Comparison of ENCODE assay signal across 31 cellular contexts in the genomic region with DNA sequence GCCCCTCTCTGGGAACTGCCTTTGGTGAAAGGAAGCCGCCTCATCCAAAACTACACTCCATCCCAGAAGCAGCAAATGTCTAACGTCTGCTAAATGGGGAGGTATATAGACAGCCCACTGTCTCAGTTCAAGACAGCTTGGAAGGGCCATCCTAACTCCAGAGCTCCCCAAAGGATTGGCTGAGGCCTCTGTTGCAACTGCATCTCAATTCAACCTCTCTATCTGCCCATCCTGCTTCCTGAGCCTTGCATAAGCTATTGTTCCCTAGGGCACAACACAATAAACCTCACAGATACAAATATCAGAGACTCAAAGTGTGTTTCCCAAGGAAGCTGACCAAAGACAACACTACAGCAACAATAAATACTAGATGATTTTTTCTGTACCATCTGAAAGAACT.
"Had no signal": no experiment of that assay in that cellular context is flagged by ENCODE, and none has a peak within 500 bp of the region (broad histone marks: within the 10 kb centered on the region; RNA-seq: fewer than 3 reads in every experiment).

No MANE protein-coding gene starts in this region.

- H3K27me3 Mint-ChIP-seq: dendritic cell treated with granulocyte-macrophage colony-stimulating factor and Interleukin-4, amounts not matched to agents 40 ng/mL and 50 ng/mL, for 4 days; progenitor cell of endocrine pancreas; stimulated activated naive CD8-positive, alpha-beta T cell treated with anti-CD3 and anti-CD28 coated beads, Interleukin-15, amount 100 ng/mL, for 72 hours had no signal

- H3K4me3 ChIP-seq: colonic mucosa, esophagus muscularis mucosa, gastrocnemius medialis, heart left ventricle, hepatocyte, left lung, mucosa of descending colon, right lobe of liver, smooth muscle cell, suprapubic skin, transverse colon, upper lobe of right lung, uterus had no signal

- H3K36me3 ChIP-seq: colonic mucosa, esophagus muscularis mucosa, gastrocnemius medialis, heart left ventricle, left lung, neutrophil, right lobe of liver, suprapubic skin, transverse colon, upper lobe of right lung, uterus had no signal

- H3K9me3 ChIP-seq: colonic mucosa, esophagus muscularis mucosa, gastrocnemius medialis, heart left ventricle, left lung, mucosa of descending colon, neutrophil, right lobe of liver, suprapubic skin, transverse colon, upper lobe of right lung, uterus had no signal

- DNase-seq: colonic mucosa; effector CD8-positive, alpha-beta T cell; endodermal cell; gastrocnemius medialis; heart left ventricle; left cardiac atrium; left lung; mesenchymal stem cell; mucosa of descending colon; naive B cell; right lobe of liver; stimulated activated CD4-positive, alpha-beta T cell treated with anti-CD3 and anti-CD28 coated beads, Interleukin-12 subunit alpha, Interleukin-12 subunit beta, amount 100 ng/mL, for 4 hours; stimulated activated CD4-positive, alpha-beta T cell treated with anti-CD3 and anti-CD28 coated beads, Interleukin-1b, Interleukin-23, amount 100 ng/mL, for 48 hours; stimulated activated CD4-positive, alpha-beta T cell treated with anti-CD3 and anti-CD28 coated beads, Interleukin-4, amount 100 ng/mL, for 1 hour; stimulated activated CD8-positive, alpha-beta memory T cell treated with anti-CD3 and anti-CD28 coated beads, Interleukin-4, amount 100 ng/mL, for 48 hours; stimulated activated naive CD4-positive, alpha-beta T cell; stimulated activated naive CD8-positive, alpha-beta T cell treated with anti-CD3 and anti-CD28 coated beads, Interleukin-15, amount 100 ng/mL, for 72 hours; transverse colon; upper lobe of right lung; uterus had no signal

- H3K4me3 Mint-ChIP-seq: dendritic cell treated with granulocyte-macrophage colony-stimulating factor and Interleukin-4, amounts not matched to agents 40 ng/mL and 50 ng/mL, for 4 days; endodermal cell; mesothelial cell of epicardium; naive B cell; natural killer cell treated with Interleukin-12 subunit alpha and Interleukin-12 subunit beta and Interleukin-15 and Interleukin-18, amount 100 ng/mL, for 72 hours; neural crest cell; stimulated activated naive CD8-positive, alpha-beta T cell treated with anti-CD3 and anti-CD28 coated beads, Interleukin-15, amount 100 ng/mL, for 72 hours had no signal

- H3K27ac Mint-ChIP-seq: dendritic cell treated with granulocyte-macrophage colony-stimulating factor and Interleukin-4, amounts not matched to agents 40 ng/mL and 50 ng/mL, for 4 days; endodermal cell; mesothelial cell of epicardium; natural killer cell treated with Interleukin-12 subunit alpha and Interleukin-12 subunit beta and Interleukin-15 and Interleukin-18, amount 100 ng/mL, for 72 hours; progenitor cell of endocrine pancreas; stimulated activated naive CD8-positive, alpha-beta T cell treated with anti-CD3 and anti-CD28 coated beads, Interleukin-15, amount 100 ng/mL, for 72 hours had no signal

- H3K27me3 ChIP-seq: colonic mucosa, esophagus muscularis mucosa, gastrocnemius medialis, heart left ventricle, hepatocyte, left lung, neutrophil, right lobe of liver, suprapubic skin, transverse colon, upper lobe of right lung, uterus had no signal

- H3K9me3 Mint-ChIP-seq: dendritic cell treated with granulocyte-macrophage colony-stimulating factor and Interleukin-4, amounts not matched to agents 40 ng/mL and 50 ng/mL, for 4 days; endodermal cell; mesothelial cell of epicardium; naive B cell had no signal

- H3K36me3 Mint-ChIP-seq: mesothelial cell of epicardium; naive B cell; natural killer cell treated with Interleukin-12 subunit alpha and Interleukin-12 subunit beta and Interleukin-15 and Interleukin-18, amount 100 ng/mL, for 72 hours had no signal

- H3K27ac ChIP-seq: colonic mucosa, esophagus muscularis mucosa, gastrocnemius medialis, heart left ventricle, hepatocyte, left lung, neutrophil, parathyroid adenoma, right lobe of liver, suprapubic skin, transverse colon, upper lobe of right lung, uterus had no signal

- H3K4me1 Mint-ChIP-seq: stimulated activated naive CD8-positive, alpha-beta T cell treated with anti-CD3 and anti-CD28 coated beads, Interleukin-15, amount 100 ng/mL, for 72 hours had no signal

- H3K4me1 ChIP-seq: colonic mucosa, esophagus muscularis mucosa, gastrocnemius medialis, heart left ventricle, left lung, parathyroid adenoma, right lobe of liver, transverse colon, upper lobe of right lung, uterus had no signal
